18 cellular contexts compared by ENCODE assay signal in the genomic region with DNA sequence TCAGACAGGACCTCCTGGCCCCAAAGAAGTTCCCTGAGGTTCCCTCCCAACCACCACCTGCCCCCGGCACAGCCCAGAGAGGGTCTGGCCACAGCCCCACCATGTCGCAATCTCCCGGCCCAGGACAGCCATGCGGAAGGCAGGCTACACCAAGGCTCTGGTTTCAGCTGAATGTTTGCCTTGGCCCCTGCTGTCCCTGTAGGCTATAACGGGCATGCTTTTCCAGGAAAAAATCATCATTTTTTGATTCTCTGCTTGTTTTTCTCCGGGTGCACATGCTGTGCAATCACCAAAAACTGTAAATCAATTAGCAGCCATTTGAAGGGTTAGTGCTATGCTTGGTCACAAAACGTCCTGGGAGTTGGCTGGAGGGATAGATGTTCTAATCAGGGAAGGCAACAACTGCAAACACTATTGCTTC.
DNase-seq lines count a peak whose midpoint lies in the region; ATAC-seq and TF ChIP-seq lines count a peak whose summit lies in the region.
"Had no signal": no experiment of that assay in that cellular context is flagged by ENCODE, and none has a peak within 500 bp of the region (broad histone marks: within the 10 kb centered on the region; RNA-seq: fewer than 3 reads in every experiment).

No MANE protein-coding gene starts in this region.

- H3K27ac Mint-ChIP-seq in GM23338, result no peak overlapping the region
- no peak overlapping the region for H3K27ac Mint-ChIP-seq in activated T-helper 17 cell treated with anti-CD3 and anti-CD28 coated beads, Interleukin-2, amount 50 U/mL, for 72 hours
- H3K27ac Mint-ChIP-seq: activated CD4-positive, alpha-beta T cell treated with anti-CD3 and anti-CD28 coated beads, Interleukin-2, amount 10 ng/mL, durations not matched to agents 24 days and 14 days; dendritic cell treated with granulocyte-macrophage colony-stimulating factor and Interleukin-4, amounts not matched to agents 40 ng/mL and 50 ng/mL, for 4 days had no signal

- DNase-seq in GM23338 (ENCODE audit: low spot score), result no peak
- DNase-seq in fibroblast of gingiva (ENCODE audit: low read depth), result peak; percentile 95
- peak; percentile 88 for DNase-seq in mesenteric fat pad (ENCODE audit: low spot score)
- peak; percentile 67 to 81 for DNase-seq in tibial nerve (ENCODE audit: low spot score in 2 of 2)
- DNase-seq in midbrain (lab: John Stamatoyannopoulos, UW), result no peak
- DNase-seq: activated CD4-positive, alpha-beta T cell treated with anti-CD3 and anti-CD28 coated beads, Interleukin-2, amount 10 ng/mL, durations not matched to agents 24 days and 14 days; activated naive CD4-positive, alpha-beta T cell; body of pancreas; NCI-H1694 treated with DMSO at 0.1 percent for 48 hours; NK-92 treated with Interleukin-12 subunit alpha and Interleukin-12 subunit beta, amount 100 ng/mL, for 24 hours; pancreas; RPMI8226; SW 1271 had no signal

- H3K79me2 ChIP-seq in GM23338 (replicated peaks; ENCODE audit: insufficient read depth), result no peaks in the 10 kb centered on the region

- no peak for TF ChIP-seq POLR2A in tibial nerve (IDR thresholded peaks at IDR 0.05)

- TF ChIP-seq CTCF in GM23338 (conservative IDR thresholded peaks at IDR 0.05; ENCODE audit: low read depth in 2 of 2), result no peak
- TF ChIP-seq CTCF in tibial nerve (IDR thresholded peaks at IDR 0.05), result peak in 1 of 5 experiments; percentile 19

- H3K4me2 ChIP-seq in GM23338, result no peak overlapping the region

- no peaks in the 10 kb centered on the region for H3K36me3 Mint-ChIP-seq in GM23338 (ENCODE audit: low read depth)
- no peaks in the 10 kb centered on the region for H3K36me3 Mint-ChIP-seq in activated T-helper 17 cell treated with anti-CD3 and anti-CD28 coated beads, Interleukin-2, amount 50 U/mL, for 72 hours (ENCODE audit: low read depth)

- H3K27ac ChIP-seq in GM23338 (ENCODE audit: low read depth) (no peak overlapping the region), tibial nerve (peak overlapping the region in 2 of 4 donors; percentile 66 to 75)
- H3K27ac ChIP-seq: body of pancreas, heart right ventricle, pancreas had no signal

- no peaks in the 10 kb centered on the region; the same call in 2 of the 3 replicates for H3K4me1 Mint-ChIP-seq in GM23338
- peaks cover 4% of the 10 kb centered on the region for H3K4me1 Mint-ChIP-seq in activated T-helper 17 cell treated with anti-CD3 and anti-CD28 coated beads, Interleukin-2, amount 50 U/mL, for 72 hours
- H3K4me1 Mint-ChIP-seq: activated CD4-positive, alpha-beta T cell treated with anti-CD3 and anti-CD28 coated beads, Interleukin-2, amount 10 ng/mL, durations not matched to agents 24 days and 14 days had no signal

- H4K20me1 ChIP-seq in GM23338 (replicated peaks; ENCODE audit: insufficient read depth), result no peaks in the 10 kb centered on the region

- no peaks in the 10 kb centered on the region; the same call in 2 of the 3 replicates for H3K9me3 Mint-ChIP-seq in GM23338
- no peaks in the 10 kb centered on the region for H3K9me3 Mint-ChIP-seq in activated T-helper 17 cell treated with anti-CD3 and anti-CD28 coated beads, Interleukin-2, amount 50 U/mL, for 72 hours
- H3K9me3 Mint-ChIP-seq: activated CD4-positive, alpha-beta T cell treated with anti-CD3 and anti-CD28 coated beads, Interleukin-2, amount 10 ng/mL, durations not matched to agents 24 days and 14 days; dendritic cell treated with granulocyte-macrophage colony-stimulating factor and Interleukin-4, amounts not matched to agents 40 ng/mL and 50 ng/mL, for 4 days had no signal

- H3K27me3 Mint-ChIP-seq in GM23338 (ENCODE audit: insufficient read depth, low read depth, poor library complexity), result peaks cover 5% of the 10 kb centered on the region
- peaks cover 52% of the 10 kb centered on the region for H3K27me3 Mint-ChIP-seq in activated T-helper 17 cell treated with anti-CD3 and anti-CD28 coated beads, Interleukin-2, amount 50 U/mL, for 72 hours
- H3K27me3 Mint-ChIP-seq: dendritic cell treated with granulocyte-macrophage colony-stimulating factor and Interleukin-4, amounts not matched to agents 40 ng/mL and 50 ng/mL, for 4 days had no signal

- WGBS in tibial nerve, 2 donors, result 46 to 58% methylated on average over 7 of the region's 7 CpGs

- peaks cover 0 to 2% (median 0%) of the 10 kb centered on the region in 4 donors for H3K9me3 ChIP-seq in tibial nerve
- H3K9me3 ChIP-seq: body of pancreas, heart right ventricle, pancreas had no signal

- H2AFZ ChIP-seq in GM23338, result no peak overlapping the region; the same call in 1 of the 2 replicates

- H3K9me2 ChIP-seq in GM23338 (ENCODE audit: insufficient read depth), result no peaks in the 10 kb centered on the region

- no peaks in the 10 kb centered on the region for H3F3A ChIP-seq in GM23338 (replicated peaks; ENCODE audit: low read depth)

- H3K36me3 ChIP-seq in GM23338 (ENCODE audit: insufficient read depth) (no peaks in the 10 kb centered on the region), tibial nerve (no peaks in the 10 kb centered on the region)
- H3K36me3 ChIP-seq: heart right ventricle, pancreas had no signal

- peak; percentile 39; the same call in 2 of the 3 replicates for ATAC-seq in GM23338
- no peak for ATAC-seq in HG03025 (IDR thresholded peaks at IDR 0.05; ENCODE audit: low FRiP score, unreplicated experiment)
- ATAC-seq in HG03280 (IDR thresholded peaks at IDR 0.05; ENCODE audit: unreplicated experiment), result no peak
- no peak for ATAC-seq in activated T-helper 17 cell treated with anti-CD3 and anti-CD28 coated beads, Interleukin-2, amount 50 U/mL, for 72 hours (replicated peaks)
- ATAC-seq: body of pancreas had no signal

- H3K27me3 ChIP-seq in GM23338 (ENCODE audit: insufficient read depth), result no peaks in the 10 kb centered on the region
- H3K27me3 ChIP-seq in tibial nerve, result peaks cover 0 to 12% of the 10 kb centered on the region in 2 donors
- H3K27me3 ChIP-seq: body of pancreas, pancreas had no signal

- H3K4me3 ChIP-seq in GM23338 (no peak overlapping the region), tibial nerve (no peak overlapping the region)
- H3K4me3 ChIP-seq: body of pancreas, heart right ventricle, pancreas had no signal

- H3K4me1 ChIP-seq in GM23338 (ENCODE audit: insufficient read depth) (0 out of 2 replicates have a peak, but pooled peaks cover 3% of the 10 kb centered on the region), tibial nerve (peaks cover 0 to 30% (median 0%) of the 10 kb centered on the region in 4 donors)
- H3K4me1 ChIP-seq: body of pancreas, heart right ventricle, pancreas had no signal

- peak; percentile 27 to 93 for TF ChIP-seq EP300 in tibial nerve (IDR thresholded peaks at IDR 0.05)

- H3K4me3 Mint-ChIP-seq in GM23338, result no peak overlapping the region
- H3K4me3 Mint-ChIP-seq in activated T-helper 17 cell treated with anti-CD3 and anti-CD28 coated beads, Interleukin-2, amount 50 U/mL, for 72 hours, result no peak overlapping the region
- H3K4me3 Mint-ChIP-seq: activated CD4-positive, alpha-beta T cell treated with anti-CD3 and anti-CD28 coated beads, Interleukin-2, amount 10 ng/mL, durations not matched to agents 24 days and 14 days; dendritic cell treated with granulocyte-macrophage colony-stimulating factor and Interleukin-4, amounts not matched to agents 40 ng/mL and 50 ng/mL, for 4 days had no signal

TF ChIP-seq in GM23338, 12 proteins besides CTCF, POLR2A, EP300 and RAD21 (continues in another document):
- TF ChIP-seq, protein P1, sequence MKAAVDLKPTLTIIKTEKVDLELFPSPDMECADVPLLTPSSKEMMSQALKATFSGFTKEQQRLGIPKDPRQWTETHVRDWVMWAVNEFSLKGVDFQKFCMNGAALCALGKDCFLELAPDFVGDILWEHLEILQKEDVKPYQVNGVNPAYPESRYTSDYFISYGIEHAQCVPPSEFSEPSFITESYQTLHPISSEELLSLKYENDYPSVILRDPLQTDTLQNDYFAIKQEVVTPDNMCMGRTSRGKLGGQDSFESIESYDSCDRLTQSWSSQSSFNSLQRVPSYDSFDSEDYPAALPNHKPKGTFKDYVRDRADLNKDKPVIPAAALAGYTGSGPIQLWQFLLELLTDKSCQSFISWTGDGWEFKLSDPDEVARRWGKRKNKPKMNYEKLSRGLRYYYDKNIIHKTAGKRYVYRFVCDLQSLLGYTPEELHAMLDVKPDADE (IDR thresholded peaks at IDR 0.05), result no peak
- no peak for TF ChIP-seq JUNB (IDR thresholded peaks at IDR 0.05; ENCODE audit: unreplicated experiment)
- no peak for TF ChIP-seq EZH2phosphoT487 (IDR thresholded peaks at IDR 0.05; ENCODE audit: unreplicated experiment)
- TF ChIP-seq, protein P2, sequence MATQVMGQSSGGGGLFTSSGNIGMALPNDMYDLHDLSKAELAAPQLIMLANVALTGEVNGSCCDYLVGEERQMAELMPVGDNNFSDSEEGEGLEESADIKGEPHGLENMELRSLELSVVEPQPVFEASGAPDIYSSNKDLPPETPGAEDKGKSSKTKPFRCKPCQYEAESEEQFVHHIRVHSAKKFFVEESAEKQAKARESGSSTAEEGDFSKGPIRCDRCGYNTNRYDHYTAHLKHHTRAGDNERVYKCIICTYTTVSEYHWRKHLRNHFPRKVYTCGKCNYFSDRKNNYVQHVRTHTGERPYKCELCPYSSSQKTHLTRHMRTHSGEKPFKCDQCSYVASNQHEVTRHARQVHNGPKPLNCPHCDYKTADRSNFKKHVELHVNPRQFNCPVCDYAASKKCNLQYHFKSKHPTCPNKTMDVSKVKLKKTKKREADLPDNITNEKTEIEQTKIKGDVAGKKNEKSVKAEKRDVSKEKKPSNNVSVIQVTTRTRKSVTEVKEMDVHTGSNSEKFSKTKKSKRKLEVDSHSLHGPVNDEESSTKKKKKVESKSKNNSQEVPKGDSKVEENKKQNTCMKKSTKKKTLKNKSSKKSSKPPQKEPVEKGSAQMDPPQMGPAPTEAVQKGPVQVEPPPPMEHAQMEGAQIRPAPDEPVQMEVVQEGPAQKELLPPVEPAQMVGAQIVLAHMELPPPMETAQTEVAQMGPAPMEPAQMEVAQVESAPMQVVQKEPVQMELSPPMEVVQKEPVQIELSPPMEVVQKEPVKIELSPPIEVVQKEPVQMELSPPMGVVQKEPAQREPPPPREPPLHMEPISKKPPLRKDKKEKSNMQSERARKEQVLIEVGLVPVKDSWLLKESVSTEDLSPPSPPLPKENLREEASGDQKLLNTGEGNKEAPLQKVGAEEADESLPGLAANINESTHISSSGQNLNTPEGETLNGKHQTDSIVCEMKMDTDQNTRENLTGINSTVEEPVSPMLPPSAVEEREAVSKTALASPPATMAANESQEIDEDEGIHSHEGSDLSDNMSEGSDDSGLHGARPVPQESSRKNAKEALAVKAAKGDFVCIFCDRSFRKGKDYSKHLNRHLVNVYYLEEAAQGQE (IDR thresholded peaks at IDR 0.05; ENCODE audit: unreplicated experiment), result no peak
- no peak for TF ChIP-seq EZH2 (IDR thresholded peaks at IDR 0.05; ENCODE audit: low read depth, unreplicated experiment)
- TF ChIP-seq ZNF114 (CRISPR knock-in tag; IDR thresholded peaks at IDR 0.05), result no peak

Comparison
In these comparisons a context has a peak if more than half of its experiments do, and no peak if none do; other contexts are left out.
1. DNase-seq: peak in fibroblast of gingiva (single experiment), mesenteric fat pad (single experiment) and tibial nerve (2 of 2); none in GM23338 (single experiment) and midbrain (single experiment).